In genomic region chr2:239819974-239820555, GRCh38 we compare ENCODE assay signal across 14 cellular contexts.
DNase-seq lines count a peak whose midpoint lies in the region; ATAC-seq and TF ChIP-seq lines count a peak whose summit lies in the region.
"Had no signal": no experiment of that assay in that cellular context is flagged by ENCODE, and none has a peak within 500 bp of the region (broad histone marks: within the 10 kb centered on the region; RNA-seq: fewer than 3 reads in every experiment).

No MANE protein-coding gene starts in this region.

- TF ChIP-seq CTCF in progenitor cell of endocrine pancreas (IDR thresholded peaks at IDR 0.05; ENCODE audit: unreplicated experiment): no peak
- no peak for TF ChIP-seq CTCF in gastroesophageal sphincter (IDR thresholded peaks at IDR 0.05)

- peak; percentile 42 for DNase-seq in activated CD8-positive, alpha-beta memory T cell treated with anti-CD3 and anti-CD28 coated beads for 24 hours
- no peak for DNase-seq in activated CD8-positive, alpha-beta memory T cell treated with anti-CD3 and anti-CD28 coated beads, Interleukin-2, amount 50 U/mL, for 4 hours
- DNase-seq in MV-4-11 (lab: John Stamatoyannopoulos, UW): peak; percentile 2
- DNase-seq in dermis blood vessel endothelial cell: peak; percentile 42
- peak; percentile 5 for DNase-seq in progenitor cell of endocrine pancreas (ENCODE audit: low spot score, unreplicated experiment)
- DNase-seq in NCI-H2029 treated with DMSO at 0.1 percent for 48 hours (lab: John Stamatoyannopoulos, UW): no peak
- DNase-seq: AML-193, GDM1, HFFc6, NCI-H146, T-helper 1 cell had no signal

- H3K27ac Mint-ChIP-seq in progenitor cell of endocrine pancreas: no peak overlapping the region
- H3K27ac Mint-ChIP-seq: HFFc6; stimulated activated memory B cell treated with anti-CD40 and anti-IgM and Interleukin-4, amounts not matched to agents 10 μg/mL and 1 μg/mL and 100 μg/mL, for 72 hours had no signal

- 84 to 87% methylated on average over 7 to 15 of the region's 17 CpGs for WGBS in gastroesophageal sphincter (ENCODE audit: low coverage in 1 of 2), 2 donors

- no peak for ATAC-seq in gastroesophageal sphincter
- ATAC-seq in GM18505 (IDR thresholded peaks at IDR 0.05; ENCODE audit: unreplicated experiment): no peak
- ATAC-seq: stimulated activated memory B cell treated with anti-CD40 and anti-IgM and Interleukin-4, amounts not matched to agents 10 μg/mL and 1 μg/mL and 100 μg/mL, for 72 hours had no signal

- H3K4me3 ChIP-seq in gastroesophageal sphincter: no peak overlapping the region

- peaks cover 0 to 10% (median 7%) of the 10 kb centered on the region in 3 donors for H3K4me1 ChIP-seq in gastroesophageal sphincter

- peak overlapping the region in 2 of 4 donors; percentile 29 to 31 for H3K27ac ChIP-seq in gastroesophageal sphincter

- H3K36me3 ChIP-seq in gastroesophageal sphincter: no peaks in the 10 kb centered on the region

- peaks cover 3% of the 10 kb centered on the region for H3K4me1 Mint-ChIP-seq in progenitor cell of endocrine pancreas (ENCODE audit: low read depth)

- TF ChIP-seq POLR2A in gastroesophageal sphincter (IDR thresholded peaks at IDR 0.05) (no peak), GM18505 (IDR thresholded peaks at IDR 0.05; ENCODE audit: borderline replicate concordance, extremely low read depth, insufficient read depth, insufficient read length) (no peak)

- H3K9me3 Mint-ChIP-seq in progenitor cell of endocrine pancreas (ENCODE audit: low read depth): peaks cover 3% of the 10 kb centered on the region

- no peaks in the 10 kb centered on the region for H3K36me3 Mint-ChIP-seq in progenitor cell of endocrine pancreas (ENCODE audit: insufficient read depth)
- H3K36me3 Mint-ChIP-seq: stimulated activated memory B cell treated with anti-CD40 and anti-IgM and Interleukin-4, amounts not matched to agents 10 μg/mL and 1 μg/mL and 100 μg/mL, for 72 hours had no signal

- H3K27me3 ChIP-seq in gastroesophageal sphincter: no peaks in the 10 kb centered on the region

- H3K27me3 Mint-ChIP-seq in progenitor cell of endocrine pancreas: peaks cover 22% of the 10 kb centered on the region

- no peak for TF ChIP-seq EP300 in gastroesophageal sphincter (IDR thresholded peaks at IDR 0.05)

- no peak overlapping the region for H3K4me3 Mint-ChIP-seq in progenitor cell of endocrine pancreas (ENCODE audit: low read depth)
- H3K4me3 Mint-ChIP-seq: HFFc6; stimulated activated memory B cell treated with anti-CD40 and anti-IgM and Interleukin-4, amounts not matched to agents 10 μg/mL and 1 μg/mL and 100 μg/mL, for 72 hours had no signal

- no peaks in the 10 kb centered on the region for H3K9me3 ChIP-seq in gastroesophageal sphincter

Comparison
In these comparisons a context has a peak if more than half of its experiments do, and no peak if none do; other contexts are left out.
1. DNase-seq: peak in activated CD8-positive, alpha-beta memory T cell treated with anti-CD3 and anti-CD28 coated beads for 24 hours (single experiment), MV-4-11 (single experiment), dermis blood vessel endothelial cell (single experiment) and progenitor cell of endocrine pancreas (single experiment); none in activated CD8-positive, alpha-beta memory T cell treated with anti-CD3 and anti-CD28 coated beads, Interleukin-2, amount 50 U/mL, for 4 hours (single experiment) and NCI-H2029 treated with DMSO at 0.1 percent for 48 hours (single experiment).